ENCODE assay signal across 24 cellular contexts in the genomic region with DNA sequence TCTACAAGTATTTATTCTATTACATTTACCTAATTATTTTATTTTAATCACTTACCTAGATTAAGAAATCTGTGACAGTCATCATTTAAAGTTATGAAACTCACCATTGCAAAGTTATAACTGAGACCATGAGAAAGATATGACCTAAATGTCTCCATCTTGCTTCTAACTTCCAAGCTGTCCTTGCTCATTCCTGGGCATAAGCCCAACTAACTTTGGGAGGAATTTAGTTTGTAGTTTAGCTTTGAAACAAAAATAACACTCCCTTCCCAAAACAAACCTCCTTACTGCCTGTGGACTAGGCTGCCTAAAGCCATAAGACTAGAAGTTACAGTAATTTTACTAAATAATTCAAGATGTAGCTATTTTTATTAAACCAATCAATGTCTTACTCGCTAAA.
DNase-seq lines count a peak whose midpoint lies in the region; ATAC-seq, FAIRE-seq and TF ChIP-seq lines count a peak whose summit lies in the region.
"Had no signal": no experiment of that assay in that cellular context is flagged by ENCODE, and none has a peak within 500 bp of the region (broad histone marks: within the 10 kb centered on the region; RNA-seq: fewer than 3 reads in every experiment).

No MANE protein-coding gene starts in this region.

- ATAC-seq in GM19395 (IDR thresholded peaks at IDR 0.05; ENCODE audit: unreplicated experiment), result no peak
- ATAC-seq: CD8-positive, alpha-beta T cell had no signal

- no peaks in the 10 kb centered on the region for H3K27me3 ChIP-seq in astrocyte (ENCODE audit: insufficient read depth, low read length)
- H3K27me3 ChIP-seq in SJCRH30, result no peaks in the 10 kb centered on the region

- H4K20me1 ChIP-seq in astrocyte (ENCODE audit: insufficient read depth, low read length), result no peaks in the 10 kb centered on the region

- no peak overlapping the region for H3K9ac ChIP-seq in astrocyte (ENCODE audit: low read length)

- H3K36me3 Mint-ChIP-seq in astrocyte (ENCODE audit: low read depth, unreplicated experiment), result no peaks in the 10 kb centered on the region
- H3K36me3 Mint-ChIP-seq: CD8-positive, alpha-beta T cell; IgD-negative memory B cell had no signal

- peak; percentile 61 for DNase-seq in AG10803 (ENCODE audit: low read depth)
- peak; percentile 11 for DNase-seq in astrocyte (ENCODE audit: low read depth)
- peak; percentile 66 for DNase-seq in fibroblast of gingiva (ENCODE audit: low read depth)
- peak; percentile 7 for DNase-seq in myocyte (ENCODE audit: low read depth)
- no peak for DNase-seq in A172 (ENCODE audit: low spot score)
- no peak for DNase-seq in hepatic stellate cell (ENCODE audit: low spot score)
- no peak for DNase-seq in SJCRH30
- DNase-seq: AML-193; C1 segment of cervical spinal cord; Calu3; CD8-positive, alpha-beta T cell; DMS153; NCI-H1105 treated with DMSO at 0.1 percent for 48 hours; NCI-H2029 treated with DMSO at 0.1 percent for 48 hours; NCI-H345; NCI-H524; NCI-H774; NK-92 treated with Interleukin-12 subunit alpha and Interleukin-12 subunit beta, amount 100 ng/mL, for 24 hours; SIG-M5 had no signal

- H3K27ac ChIP-seq in astrocyte (ENCODE audit: low read depth, low read length) (no peak overlapping the region), SJCRH30 (no peak overlapping the region)
- H3K27ac ChIP-seq: 22Rv1 had no signal

- FAIRE-seq in astrocyte (lab: Jason Lieb, UNC), result no peak
- FAIRE-seq: GM19239, H54 had no signal

- H3K4me3 ChIP-seq in AG10803 (ENCODE audit: low read length), result no peak overlapping the region
- no peak overlapping the region for H3K4me3 ChIP-seq in astrocyte (ENCODE audit: insufficient read depth, low read depth, low read length)
- no peak overlapping the region for H3K4me3 ChIP-seq in SJCRH30

- H3K36me3 ChIP-seq in astrocyte (ENCODE audit: insufficient read depth, low read length) (no peaks in the 10 kb centered on the region), SJCRH30 (no peaks in the 10 kb centered on the region)

- H3K4me1 ChIP-seq in astrocyte (ENCODE audit: insufficient read depth, low read length), result no peaks in the 10 kb centered on the region
- H3K4me1 ChIP-seq in SJCRH30, result no peaks in the 10 kb centered on the region

- no peaks in the 10 kb centered on the region for H3K27me3 Mint-ChIP-seq in astrocyte (ENCODE audit: low read depth, unreplicated experiment)

- no peak overlapping the region for H3K27ac Mint-ChIP-seq in astrocyte (ENCODE audit: unreplicated experiment)
- H3K27ac Mint-ChIP-seq: CD8-positive, alpha-beta T cell; IgD-negative memory B cell had no signal

- H3K4me3 Mint-ChIP-seq in astrocyte (ENCODE audit: unreplicated experiment), result no peak overlapping the region
- H3K4me3 Mint-ChIP-seq: CD8-positive, alpha-beta T cell; IgD-negative memory B cell had no signal

- H3K9me3 ChIP-seq in astrocyte (ENCODE audit: insufficient read depth, low read depth, low read length), result peaks cover 3% of the 10 kb centered on the region
- H3K9me3 ChIP-seq in SJCRH30 (replicated peaks), result peaks cover 3% of the 10 kb centered on the region

- H3K4me2 ChIP-seq in astrocyte (ENCODE audit: low read length), result no peak overlapping the region

- peaks cover 14% of the 10 kb centered on the region for H3K9me3 Mint-ChIP-seq in astrocyte (ENCODE audit: unreplicated experiment)

- TF ChIP-seq CTCF in AG10803 (conservative IDR thresholded peaks at IDR 0.05; ENCODE audit: low read length) (no peak), astrocyte (IDR thresholded peaks at IDR 0.05; ENCODE audit: insufficient read depth, low read depth, low read length) (no peak)

- H3K79me2 ChIP-seq in astrocyte (ENCODE audit: insufficient read depth, low read length), result no peaks in the 10 kb centered on the region

- H3K4me1 Mint-ChIP-seq in astrocyte (ENCODE audit: low read depth, unreplicated experiment), result peaks cover under 1% of the 10 kb centered on the region

- no peak overlapping the region for H2AFZ ChIP-seq in astrocyte (ENCODE audit: low read depth, low read length)

Comparison
In these comparisons a context has a peak if more than half of its experiments do, and no peak if none do; other contexts are left out.
1. DNase-seq: peak in AG10803 (single experiment), astrocyte (single experiment), fibroblast of gingiva (single experiment) and myocyte (single experiment); none in A172 (single experiment), hepatic stellate cell (single experiment) and SJCRH30 (0 of 2).